15 cellular contexts compared by ENCODE assay signal in the genomic region with DNA sequence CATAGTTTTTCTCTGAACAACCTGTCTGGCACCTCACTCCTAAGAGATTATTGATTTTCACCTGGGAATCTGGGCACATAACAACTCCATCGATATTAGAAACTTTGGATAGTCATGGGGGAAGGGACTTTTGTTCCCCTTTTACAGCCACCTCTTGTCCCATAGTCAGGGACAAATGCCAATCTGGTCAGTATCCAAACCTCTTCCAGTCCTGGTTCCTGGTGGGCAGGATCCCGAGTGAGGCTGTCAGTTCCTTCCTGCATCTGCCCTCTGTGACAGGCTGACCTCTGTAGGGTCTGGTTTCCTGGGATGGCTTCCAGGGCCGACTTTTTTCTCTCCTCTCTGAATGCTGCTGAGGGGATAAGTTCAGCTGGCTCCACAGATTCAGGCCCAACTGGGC.
"Had no signal": no experiment of that assay in that cellular context is flagged by ENCODE, and none has a peak within 500 bp of the region (broad histone marks: within the 10 kb centered on the region; RNA-seq: fewer than 3 reads in every experiment).

No MANE protein-coding gene starts in this region.

- H3K27ac Mint-ChIP-seq: endodermal cell, natural killer cell had no signal

- DNase-seq: colonic mucosa; dermis blood vessel endothelial cell; effector CD4-positive, alpha-beta T cell; endodermal cell; foreskin melanocyte; heart left ventricle; hippocampal formation; kidney glomerular epithelial cell; natural killer cell; posterior cingulate gyrus; sigmoid colon; stimulated activated CD4-positive, alpha-beta T cell treated with anti-CD3 and anti-CD28 coated beads, Interleukin-2, amount 100 ng/mL, for 24 hours; stimulated activated naive CD4-positive, alpha-beta T cell treated with Interleukin-2 at 50 U/mL for 16 hours; trophoblast cell had no signal

- H3K4me3 ChIP-seq: colonic mucosa, heart left ventricle, sigmoid colon, skin epidermis had no signal

- H3K9me3 ChIP-seq: colonic mucosa, sigmoid colon had no signal

- ATAC-seq: heart left ventricle, natural killer cell had no signal

- H3K4me3 Mint-ChIP-seq: endodermal cell, natural killer cell had no signal

- H3K36me3 Mint-ChIP-seq: natural killer cell had no signal

- H3K9me3 Mint-ChIP-seq: natural killer cell had no signal

- H3K36me3 ChIP-seq: colonic mucosa, heart left ventricle, sigmoid colon had no signal

- H3K27ac ChIP-seq: colonic mucosa, heart left ventricle, sigmoid colon, skin epidermis had no signal
